6 cellular contexts compared by ENCODE assay signal in the genomic region with DNA sequence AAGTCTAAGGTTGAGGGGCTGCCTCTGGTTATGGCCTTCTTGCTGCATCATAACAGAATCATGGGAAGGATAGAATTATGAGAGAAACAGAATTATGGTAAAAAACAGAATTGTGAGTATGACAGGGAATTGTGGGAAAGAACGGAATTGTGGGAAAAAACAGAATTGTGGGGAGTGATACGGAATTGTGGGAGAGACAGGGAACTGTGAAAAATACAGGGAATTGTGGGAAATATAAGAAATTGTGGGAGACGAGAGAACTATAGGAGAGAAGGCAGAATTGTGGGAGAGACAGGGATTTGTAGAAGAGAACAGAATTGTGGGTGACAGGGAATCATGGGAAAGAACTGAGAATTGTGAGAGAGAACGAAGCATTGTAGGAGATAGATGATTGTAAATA.
"Had no signal": no experiment of that assay in that cellular context is flagged by ENCODE, and none has a peak within 500 bp of the region (broad histone marks: within the 10 kb centered on the region; RNA-seq: fewer than 3 reads in every experiment).

No MANE protein-coding gene starts in this region.

- H3K27ac ChIP-seq: HL-60, KMS-11 had no signal

- H3K4me3 ChIP-seq: K562 had no signal

- DNase-seq: IMR-90, KBM-7, KG1 had no signal
